In the genomic region with DNA sequence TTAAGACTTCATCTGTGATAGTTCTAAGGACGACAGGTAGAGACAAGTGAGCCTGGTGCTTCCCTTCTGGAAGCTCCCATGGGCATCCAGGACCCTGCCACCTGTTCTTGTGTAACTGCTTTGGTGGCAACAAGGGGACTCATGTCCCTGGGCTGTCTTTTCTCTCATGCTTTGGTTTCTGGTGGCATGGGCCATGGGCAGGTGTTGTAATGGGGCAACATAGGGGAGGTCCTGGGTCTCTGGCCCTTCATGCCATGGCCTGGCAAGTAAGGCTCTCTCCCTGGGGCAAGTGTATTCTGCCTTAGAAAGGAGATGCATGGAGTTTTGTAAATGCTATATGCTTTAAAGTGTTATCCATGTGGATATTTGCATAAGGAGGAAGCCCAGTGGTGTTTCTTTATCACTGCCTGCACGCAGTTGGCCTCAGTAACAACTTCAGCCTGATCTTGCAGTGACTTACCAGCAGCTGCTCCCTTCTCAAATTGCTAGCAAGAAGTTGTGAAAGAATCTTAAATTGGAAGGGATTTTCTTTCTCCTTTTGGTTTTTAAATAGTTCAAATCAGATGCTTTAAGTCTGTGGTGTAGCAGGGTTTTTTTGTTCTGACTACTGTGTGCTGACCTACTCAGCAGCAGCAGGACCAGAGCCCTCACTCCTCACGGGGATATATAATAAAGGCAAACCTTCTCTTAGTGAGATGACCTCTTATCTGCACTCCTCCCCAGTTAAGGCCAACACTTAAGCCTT, we compare ENCODE assay signal across 1 cellular context.
TF ChIP-seq lines count a peak whose summit lies in the region.

No MANE protein-coding gene starts in this region.

TF ChIP-seq in GM23338, 12 proteins besides CTCF, POLR2A, EP300 and RAD21 (continued from another document):
- TF ChIP-seq, protein P1, sequence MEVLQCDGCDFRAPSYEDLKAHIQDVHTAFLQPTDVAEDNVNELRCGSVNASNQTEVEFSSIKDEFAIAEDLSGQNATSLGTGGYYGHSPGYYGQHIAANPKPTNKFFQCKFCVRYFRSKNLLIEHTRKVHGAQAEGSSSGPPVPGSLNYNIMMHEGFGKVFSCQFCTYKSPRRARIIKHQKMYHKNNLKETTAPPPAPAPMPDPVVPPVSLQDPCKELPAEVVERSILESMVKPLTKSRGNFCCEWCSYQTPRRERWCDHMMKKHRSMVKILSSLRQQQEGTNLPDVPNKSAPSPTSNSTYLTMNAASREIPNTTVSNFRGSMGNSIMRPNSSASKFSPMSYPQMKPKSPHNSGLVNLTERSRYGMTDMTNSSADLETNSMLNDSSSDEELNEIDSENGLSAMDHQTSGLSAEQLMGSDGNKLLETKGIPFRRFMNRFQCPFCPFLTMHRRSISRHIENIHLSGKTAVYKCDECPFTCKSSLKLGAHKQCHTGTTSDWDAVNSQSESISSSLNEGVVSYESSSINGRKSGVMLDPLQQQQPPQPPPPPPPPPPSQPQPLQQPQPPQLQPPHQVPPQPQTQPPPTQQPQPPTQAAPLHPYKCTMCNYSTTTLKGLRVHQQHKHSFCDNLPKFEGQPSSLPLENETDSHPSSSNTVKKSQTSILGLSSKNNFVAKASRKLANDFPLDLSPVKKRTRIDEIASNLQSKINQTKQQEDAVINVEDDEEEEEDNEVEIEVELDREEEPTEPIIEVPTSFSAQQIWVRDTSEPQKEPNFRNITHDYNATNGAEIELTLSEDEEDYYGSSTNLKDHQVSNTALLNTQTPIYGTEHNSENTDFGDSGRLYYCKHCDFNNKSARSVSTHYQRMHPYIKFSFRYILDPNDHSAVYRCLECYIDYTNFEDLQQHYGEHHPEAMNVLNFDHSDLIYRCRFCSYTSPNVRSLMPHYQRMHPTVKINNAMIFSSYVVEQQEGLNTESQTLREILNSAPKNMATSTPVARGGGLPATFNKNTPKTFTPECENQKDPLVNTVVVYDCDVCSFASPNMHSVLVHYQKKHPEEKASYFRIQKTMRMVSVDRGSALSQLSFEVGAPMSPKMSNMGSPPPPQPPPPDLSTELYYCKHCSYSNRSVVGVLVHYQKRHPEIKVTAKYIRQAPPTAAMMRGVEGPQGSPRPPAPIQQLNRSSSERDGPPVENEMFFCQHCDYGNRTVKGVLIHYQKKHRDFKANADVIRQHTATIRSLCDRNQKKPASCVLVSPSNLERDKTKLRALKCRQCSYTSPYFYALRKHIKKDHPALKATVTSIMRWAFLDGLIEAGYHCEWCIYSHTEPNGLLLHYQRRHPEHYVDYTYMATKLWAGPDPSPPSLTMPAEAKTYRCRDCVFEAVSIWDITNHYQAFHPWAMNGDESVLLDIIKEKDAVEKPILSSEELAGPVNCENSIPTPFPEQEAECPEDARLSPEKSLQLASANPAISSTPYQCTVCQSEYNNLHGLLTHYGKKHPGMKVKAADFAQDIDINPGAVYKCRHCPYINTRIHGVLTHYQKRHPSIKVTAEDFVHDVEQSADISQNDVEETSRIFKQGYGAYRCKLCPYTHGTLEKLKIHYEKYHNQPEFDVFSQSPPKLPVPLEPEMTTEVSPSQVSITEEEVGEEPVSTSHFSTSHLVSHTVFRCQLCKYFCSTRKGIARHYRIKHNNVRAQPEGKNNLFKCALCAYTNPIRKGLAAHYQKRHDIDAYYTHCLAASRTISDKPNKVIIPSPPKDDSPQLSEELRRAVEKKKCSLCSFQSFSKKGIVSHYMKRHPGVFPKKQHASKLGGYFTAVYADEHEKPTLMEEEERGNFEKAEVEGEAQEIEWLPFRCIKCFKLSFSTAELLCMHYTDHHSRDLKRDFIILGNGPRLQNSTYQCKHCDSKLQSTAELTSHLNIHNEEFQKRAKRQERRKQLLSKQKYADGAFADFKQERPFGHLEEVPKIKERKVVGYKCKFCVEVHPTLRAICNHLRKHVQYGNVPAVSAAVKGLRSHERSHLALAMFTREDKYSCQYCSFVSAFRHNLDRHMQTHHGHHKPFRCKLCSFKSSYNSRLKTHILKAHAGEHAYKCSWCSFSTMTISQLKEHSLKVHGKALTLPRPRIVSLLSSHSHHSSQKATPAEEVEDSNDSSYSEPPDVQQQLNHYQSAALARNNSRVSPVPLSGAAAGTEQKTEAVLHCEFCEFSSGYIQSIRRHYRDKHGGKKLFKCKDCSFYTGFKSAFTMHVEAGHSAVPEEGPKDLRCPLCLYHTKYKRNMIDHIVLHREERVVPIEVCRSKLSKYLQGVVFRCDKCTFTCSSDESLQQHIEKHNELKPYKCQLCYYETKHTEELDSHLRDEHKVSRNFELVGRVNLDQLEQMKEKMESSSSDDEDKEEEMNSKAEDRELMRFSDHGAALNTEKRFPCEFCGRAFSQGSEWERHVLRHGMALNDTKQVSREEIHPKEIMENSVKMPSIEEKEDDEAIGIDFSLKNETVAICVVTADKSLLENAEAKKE (CRISPR knock-in tag; IDR thresholded peaks at IDR 0.05), result no peak
- TF ChIP-seq CREB1 (CRISPR knock-in tag; IDR thresholded peaks at IDR 0.05; ENCODE audit: low read depth) (no peak), ZNF114 (CRISPR knock-in tag; IDR thresholded peaks at IDR 0.05) (no peak), JUNB (IDR thresholded peaks at IDR 0.05; ENCODE audit: unreplicated experiment) (no peak), NANOG (IDR thresholded peaks at IDR 0.05; ENCODE audit: borderline replicate concordance) (no peak), ZNF331 (CRISPR knock-in tag; IDR thresholded peaks at IDR 0.05; ENCODE audit: low read depth) (no peak), POLR2AphosphoS5 (IDR thresholded peaks at IDR 0.05; ENCODE audit: low read depth) (no peak)
- TF ChIP-seq, protein P2, sequence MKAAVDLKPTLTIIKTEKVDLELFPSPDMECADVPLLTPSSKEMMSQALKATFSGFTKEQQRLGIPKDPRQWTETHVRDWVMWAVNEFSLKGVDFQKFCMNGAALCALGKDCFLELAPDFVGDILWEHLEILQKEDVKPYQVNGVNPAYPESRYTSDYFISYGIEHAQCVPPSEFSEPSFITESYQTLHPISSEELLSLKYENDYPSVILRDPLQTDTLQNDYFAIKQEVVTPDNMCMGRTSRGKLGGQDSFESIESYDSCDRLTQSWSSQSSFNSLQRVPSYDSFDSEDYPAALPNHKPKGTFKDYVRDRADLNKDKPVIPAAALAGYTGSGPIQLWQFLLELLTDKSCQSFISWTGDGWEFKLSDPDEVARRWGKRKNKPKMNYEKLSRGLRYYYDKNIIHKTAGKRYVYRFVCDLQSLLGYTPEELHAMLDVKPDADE (IDR thresholded peaks at IDR 0.05), result no peak
- TF ChIP-seq, protein P3, sequence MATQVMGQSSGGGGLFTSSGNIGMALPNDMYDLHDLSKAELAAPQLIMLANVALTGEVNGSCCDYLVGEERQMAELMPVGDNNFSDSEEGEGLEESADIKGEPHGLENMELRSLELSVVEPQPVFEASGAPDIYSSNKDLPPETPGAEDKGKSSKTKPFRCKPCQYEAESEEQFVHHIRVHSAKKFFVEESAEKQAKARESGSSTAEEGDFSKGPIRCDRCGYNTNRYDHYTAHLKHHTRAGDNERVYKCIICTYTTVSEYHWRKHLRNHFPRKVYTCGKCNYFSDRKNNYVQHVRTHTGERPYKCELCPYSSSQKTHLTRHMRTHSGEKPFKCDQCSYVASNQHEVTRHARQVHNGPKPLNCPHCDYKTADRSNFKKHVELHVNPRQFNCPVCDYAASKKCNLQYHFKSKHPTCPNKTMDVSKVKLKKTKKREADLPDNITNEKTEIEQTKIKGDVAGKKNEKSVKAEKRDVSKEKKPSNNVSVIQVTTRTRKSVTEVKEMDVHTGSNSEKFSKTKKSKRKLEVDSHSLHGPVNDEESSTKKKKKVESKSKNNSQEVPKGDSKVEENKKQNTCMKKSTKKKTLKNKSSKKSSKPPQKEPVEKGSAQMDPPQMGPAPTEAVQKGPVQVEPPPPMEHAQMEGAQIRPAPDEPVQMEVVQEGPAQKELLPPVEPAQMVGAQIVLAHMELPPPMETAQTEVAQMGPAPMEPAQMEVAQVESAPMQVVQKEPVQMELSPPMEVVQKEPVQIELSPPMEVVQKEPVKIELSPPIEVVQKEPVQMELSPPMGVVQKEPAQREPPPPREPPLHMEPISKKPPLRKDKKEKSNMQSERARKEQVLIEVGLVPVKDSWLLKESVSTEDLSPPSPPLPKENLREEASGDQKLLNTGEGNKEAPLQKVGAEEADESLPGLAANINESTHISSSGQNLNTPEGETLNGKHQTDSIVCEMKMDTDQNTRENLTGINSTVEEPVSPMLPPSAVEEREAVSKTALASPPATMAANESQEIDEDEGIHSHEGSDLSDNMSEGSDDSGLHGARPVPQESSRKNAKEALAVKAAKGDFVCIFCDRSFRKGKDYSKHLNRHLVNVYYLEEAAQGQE (IDR thresholded peaks at IDR 0.05; ENCODE audit: unreplicated experiment), result no peak
